In the genomic region with DNA sequence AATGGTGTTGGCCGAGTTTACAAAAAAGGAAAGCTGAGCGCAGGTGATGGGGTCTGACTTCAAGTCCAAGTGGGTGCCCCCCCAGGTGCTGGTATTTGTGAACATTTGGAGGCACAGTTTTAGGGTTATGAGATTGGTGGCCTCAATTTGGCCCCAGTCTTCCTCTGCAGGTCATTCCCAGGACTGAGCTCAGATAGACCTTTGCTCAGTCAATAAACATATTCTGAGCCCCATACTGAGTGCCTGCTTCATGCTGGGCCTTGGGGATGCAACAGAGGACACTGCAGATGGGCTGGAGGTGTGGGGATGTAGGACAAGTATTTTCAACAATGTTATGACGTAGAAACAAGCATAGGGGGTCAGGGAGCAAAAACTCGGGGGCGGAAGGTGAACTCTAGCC, we compare ENCODE assay signal across 28 cellular contexts. TPM values are rescaled to one million over a fixed set of nuclear protein-coding genes. Genes with fewer than 3 reads are reported as not detected.
"Had no signal": no experiment of that assay in that cellular context is flagged by ENCODE, and none has a peak within 500 bp of the region (broad histone marks: within the 10 kb centered on the region; RNA-seq: fewer than 3 reads in every experiment).

No MANE protein-coding gene starts in this region.

- ATAC-seq: activated T-cell treated with anti-CD3 and anti-CD28 coated beads, Interleukin-2, amount 50 U/mL, for 72 hours; gastroesophageal sphincter; naive thymus-derived CD8-positive, alpha-beta T cell; right cardiac atrium; T-cell had no signal

- H3K9me3 ChIP-seq: gastroesophageal sphincter, spleen, tibial nerve had no signal

- H3K27ac ChIP-seq: gastroesophageal sphincter, parathyroid adenoma, tibial nerve, VCaP had no signal

- DNase-seq: activated CD4-positive, alpha-beta T cell treated with anti-CD3 and anti-CD28 coated beads for 4 hours; activated CD4-positive, alpha-beta T cell treated with anti-CD3 and anti-CD28 coated beads, Interleukin-2, amount 50 U/mL, for 4 hours; activated naive CD4-positive, alpha-beta T cell treated with anti-CD3 and anti-CD28 coated beads, Interleukin-2, amount 10 ng/mL, durations not matched to agents 7 days and 5 days; activated T-cell treated with anti-CD3 and anti-CD28 coated beads for 4 hours; activated T-cell treated with anti-CD3 and anti-CD28 coated beads, Interleukin-2, amount 50 U/mL, for 72 hours; amygdala; caudate nucleus; cortex of kidney; midbrain; naive thymus-derived CD8-positive, alpha-beta T cell; occipital lobe; right cardiac atrium; spleen; stimulated activated naive CD4-positive, alpha-beta T cell; T-cell had no signal

- H3K4me1 ChIP-seq: gastroesophageal sphincter, parathyroid adenoma, tibial nerve had no signal

- H3K9ac ChIP-seq: parathyroid adenoma had no signal

- H3K4me3 ChIP-seq: gastroesophageal sphincter, hepatocyte, tibial nerve had no signal

- H3K36me3 ChIP-seq: gastroesophageal sphincter, spleen, tibial nerve had no signal

- H3K27me3 ChIP-seq: tibial nerve had no signal

RNA-seq across cellular contexts. Expression of a gene that starts 33.5 kb away (rescaled TPM):
- total RNA-seq: activated T-cell treated with anti-CD3 and anti-CD28 coated beads, Interleukin-2, amount 50 U/mL, for 72 hours; chondrocyte; endothelial cell of umbilical vein; fibroblast of villous mesenchyme; naive thymus-derived CD8-positive, alpha-beta T cell; pulmonary artery endothelial cell; right cardiac atrium; T-cell; tibial nerve; urinary bladder had no signal

RNA-seq across cellular contexts. Expression of a gene that starts 51.4 kb away (rescaled TPM):
- total RNA-seq: activated T-cell treated with anti-CD3 and anti-CD28 coated beads, Interleukin-2, amount 50 U/mL, for 72 hours; chondrocyte; endothelial cell of umbilical vein; fibroblast of lung; fibroblast of villous mesenchyme; gastroesophageal sphincter; hepatocyte; naive thymus-derived CD8-positive, alpha-beta T cell; neural crest cell; occipital lobe; pulmonary artery endothelial cell; right cardiac atrium; spleen; T-cell; temporal lobe; tibial nerve; urinary bladder had no signal
